In genomic region chr5:146006470-146006869, GRCh38 we compare ENCODE assay signal across 27 cellular contexts.
DNase-seq lines count a peak whose midpoint lies in the region; ATAC-seq and TF ChIP-seq lines count a peak whose summit lies in the region.
"Had no signal": no experiment of that assay in that cellular context is flagged by ENCODE, and none has a peak within 500 bp of the region (broad histone marks: within the 10 kb centered on the region; RNA-seq: fewer than 3 reads in every experiment).

No MANE protein-coding gene starts in this region.

- no peaks in the 10 kb centered on the region for H3K36me3 Mint-ChIP-seq in activated T-cell treated with anti-CD3 and anti-CD28 coated beads, Interleukin-2, amount 50 U/mL, for 4 hours (ENCODE audit: insufficient read depth)
- H3K36me3 Mint-ChIP-seq in HFFc6 (ENCODE audit: low read depth): no peaks in the 10 kb centered on the region
- H3K36me3 Mint-ChIP-seq: activated CD4-positive, alpha-beta memory T cell treated with anti-CD3 and anti-CD28 coated beads for 36 hours; IgD-negative memory B cell; natural killer cell treated with Interleukin-12 subunit alpha and Interleukin-12 subunit beta and Interleukin-15 and Interleukin-18, amount 100 ng/mL, for 72 hours had no signal

- intact Hi-C loops in colonic mucosa (cut with DNase I): no loop called here

- H3K27me3 Mint-ChIP-seq in activated T-cell treated with anti-CD3 and anti-CD28 coated beads, Interleukin-2, amount 50 U/mL, for 4 hours (ENCODE audit: low read depth): peaks cover 4% of the 10 kb centered on the region
- peaks cover 15% of the 10 kb centered on the region for H3K27me3 Mint-ChIP-seq in HFFc6 (ENCODE audit: insufficient read depth)
- H3K27me3 Mint-ChIP-seq: activated B cell treated with CpG ODN at 0.5 μM for 24 hours; activated CD4-positive, alpha-beta memory T cell treated with anti-CD3 and anti-CD28 coated beads for 36 hours had no signal

- H3K9ac ChIP-seq in colonic mucosa (ENCODE audit: low read depth in 2 of 2, low read length in 2 of 2): no peak overlapping the region

- H3K4me3 Mint-ChIP-seq in activated T-cell treated with anti-CD3 and anti-CD28 coated beads, Interleukin-2, amount 50 U/mL, for 4 hours: no peak overlapping the region
- no peak overlapping the region for H3K4me3 Mint-ChIP-seq in HFFc6
- H3K4me3 Mint-ChIP-seq: activated B cell treated with CpG ODN at 0.5 μM for 24 hours; activated CD4-positive, alpha-beta memory T cell treated with anti-CD3 and anti-CD28 coated beads for 36 hours; IgD-negative memory B cell; natural killer cell treated with Interleukin-12 subunit alpha and Interleukin-12 subunit beta and Interleukin-15 and Interleukin-18, amount 100 ng/mL, for 72 hours; T-helper 1 cell treated with Interleukin-12 subunit alpha and Interleukin-12 subunit beta and Interleukin-4 antibody, amounts not matched to agents 30 μg/mL and 1 μg/mL, for 36 hours had no signal

- H3K27ac Mint-ChIP-seq in HFFc6: no peak overlapping the region
- H3K27ac Mint-ChIP-seq: activated B cell treated with CpG ODN at 0.5 μM for 24 hours; activated CD4-positive, alpha-beta memory T cell treated with anti-CD3 and anti-CD28 coated beads for 36 hours; IgD-negative memory B cell; natural killer cell treated with Interleukin-12 subunit alpha and Interleukin-12 subunit beta and Interleukin-15 and Interleukin-18, amount 100 ng/mL, for 72 hours; T-helper 1 cell treated with Interleukin-12 subunit alpha and Interleukin-12 subunit beta and Interleukin-4 antibody, amounts not matched to agents 30 μg/mL and 1 μg/mL, for 36 hours had no signal

- peak; percentile 84 to 89 for DNase-seq in AML-193 (lab: John Stamatoyannopoulos, UW)
- peak; percentile 90 to 91 for DNase-seq in Kasumi-1 (lab: John Stamatoyannopoulos, UW)
- peak; percentile 94 for DNase-seq in SIG-M5 treated with dmso at 0.1 percent for 504 hours (lab: John Stamatoyannopoulos, UW; ENCODE audit: unreplicated experiment)
- no peak for DNase-seq in left lobe of liver (ENCODE audit: low spot score)
- DNase-seq in activated T-cell treated with anti-CD3 and anti-CD28 coated beads, Interleukin-2, amount 50 U/mL, for 4 hours: no peak
- DNase-seq in colonic mucosa: no peak
- no peak for DNase-seq in HFFc6
- DNase-seq in COR-L47 (lab: John Stamatoyannopoulos, UW): no peak
- DNase-seq: activated B cell treated with CpG ODN at 0.5 μM for 24 hours; activated CD4-positive, alpha-beta memory T cell treated with anti-CD3 and anti-CD28 coated beads for 36 hours; activated naive CD4-positive, alpha-beta T cell treated with Interleukin-2 at 50 U/mL for 16 hours; activated T-cell treated with anti-CD3 and anti-CD28 coated beads, Interleukin-2, amount 50 U/mL, for 1 hour; amniotic stem cell; DMS 273 treated with DMSO at 0.1 percent for 48 hours; foreskin fibroblast; hypothalamus; NCI-H2081; NCI-H446 treated with DMSO at 0.1 percent for 48 hours; stimulated activated CD4-positive, alpha-beta T cell treated with anti-CD3 and anti-CD28 coated beads, Interleukin-2, amount 100 ng/mL, for 24 hours; stimulated activated naive CD4-positive, alpha-beta T cell treated with Interleukin-2 at 50 U/mL for 16 hours; thyroid gland had no signal

- no peaks in the 10 kb centered on the region for H3K36me3 ChIP-seq in colonic mucosa
- H3K36me3 ChIP-seq: thyroid gland had no signal

- H3K4me1 ChIP-seq in colonic mucosa: no peaks in the 10 kb centered on the region

- ATAC-seq in left lobe of liver: peak; percentile 24
- no peak for ATAC-seq in activated T-cell treated with anti-CD3 and anti-CD28 coated beads, Interleukin-2, amount 50 U/mL, for 4 hours

- no peaks in the 10 kb centered on the region for H3K9me3 ChIP-seq in colonic mucosa
- H3K9me3 ChIP-seq: thyroid gland had no signal

- no peak for TF ChIP-seq CTCF in colonic mucosa (IDR thresholded peaks at IDR 0.05)
- no peak for TF ChIP-seq CTCF in HFFc6 (IDR thresholded peaks at IDR 0.05)

- H3K4me3 ChIP-seq in colonic mucosa: no peak overlapping the region
- H3K4me3 ChIP-seq: cardiac muscle cell, thyroid gland had no signal

- H3K4me1 Mint-ChIP-seq in activated T-cell treated with anti-CD3 and anti-CD28 coated beads, Interleukin-2, amount 50 U/mL, for 4 hours (ENCODE audit: low read depth): no peaks in the 10 kb centered on the region
- H3K4me1 Mint-ChIP-seq in HFFc6 (ENCODE audit: low read depth): peaks cover 22% of the 10 kb centered on the region
- H3K4me1 Mint-ChIP-seq: activated B cell treated with CpG ODN at 0.5 μM for 24 hours, IgD-negative memory B cell had no signal

- H3K27ac ChIP-seq in colonic mucosa: no peak overlapping the region
- H3K27ac ChIP-seq: C4-2B, cardiac muscle cell, epithelial cell of prostate had no signal

- no peaks in the 10 kb centered on the region for H3K9me3 Mint-ChIP-seq in activated T-cell treated with anti-CD3 and anti-CD28 coated beads, Interleukin-2, amount 50 U/mL, for 4 hours
- H3K9me3 Mint-ChIP-seq in HFFc6: peaks cover 13% of the 10 kb centered on the region
- H3K9me3 Mint-ChIP-seq: activated B cell treated with CpG ODN at 0.5 μM for 24 hours; activated CD4-positive, alpha-beta memory T cell treated with anti-CD3 and anti-CD28 coated beads for 36 hours; T-helper 1 cell treated with Interleukin-12 subunit alpha and Interleukin-12 subunit beta and Interleukin-4 antibody, amounts not matched to agents 30 μg/mL and 1 μg/mL, for 36 hours had no signal

- no peaks in the 10 kb centered on the region for H3K27me3 ChIP-seq in colonic mucosa
- H3K27me3 ChIP-seq: cardiac muscle cell, thyroid gland had no signal

Comparison
In these comparisons a context has a peak if more than half of its experiments do, and no peak if none do; other contexts are left out.
1. DNase-seq: peak in AML-193 (2 of 2), Kasumi-1 (2 of 2) and SIG-M5 treated with dmso at 0.1 percent for 504 hours (single experiment); none in left lobe of liver (single experiment), activated T-cell treated with anti-CD3 and anti-CD28 coated beads, Interleukin-2, amount 50 U/mL, for 4 hours (single experiment), colonic mucosa (single experiment), HFFc6 (single experiment) and COR-L47 (single experiment).